Comparison of ENCODE assay signal across 8 cellular contexts in the genomic region with DNA sequence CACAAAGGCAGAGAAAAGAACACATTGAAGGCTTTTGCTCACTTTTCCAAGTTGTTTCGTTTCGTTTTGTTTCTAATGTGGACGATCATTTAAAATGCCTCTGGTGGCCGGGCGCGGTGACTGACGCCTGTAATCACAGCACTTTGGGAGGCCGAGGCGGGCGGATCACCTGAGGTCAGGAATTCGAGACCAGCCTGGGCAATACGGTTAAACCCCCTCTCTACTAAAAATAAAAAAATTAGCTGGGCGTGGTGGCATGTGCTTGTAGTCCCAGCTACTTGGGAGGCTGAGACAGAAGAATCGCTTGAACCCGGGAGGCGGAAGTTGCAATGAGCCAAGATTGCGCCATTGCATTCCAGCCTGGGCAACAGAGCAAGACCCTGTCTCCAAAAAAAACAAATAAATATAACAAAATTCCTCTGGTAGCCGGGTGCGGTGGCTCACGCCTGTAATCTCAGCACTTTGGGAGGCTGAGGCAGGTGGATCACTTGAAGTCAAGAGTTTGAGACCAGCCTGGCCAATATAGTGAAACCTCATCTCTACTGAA. TPM values are rescaled to one million over a fixed set of nuclear protein-coding genes. Genes with fewer than 3 reads are reported as not detected.
DNase-seq lines count a peak whose midpoint lies in the region; ATAC-seq, FAIRE-seq and TF ChIP-seq lines count a peak whose summit lies in the region.
"Not testable (repeated sequence)": the region's sequence is repeated elsewhere in the genome, so short reads cannot be mapped to it uniquely, and the experiment has no call there.

No MANE protein-coding gene starts in this region.

- peak; percentile 43 for DNase-seq in SHP77 treated with DMSO at 0.1 percent for 48 hours (lab: John Stamatoyannopoulos, UW)
- not testable (repeated sequence) for DNase-seq in activated T-helper 2 cell treated with anti-CD3 and anti-CD28 coated beads, Interferon-gamma antibody, Interleukin-2, Interleukin-4, amounts not matched to agents 10 μg/mL and 5 μg/mL and 100 μg/mL, durations not matched to agents 14 hours and 24 hours and 36 hours (ENCODE audit: low spot score); kidney
- DNase-seq in effector memory CD4-positive, alpha-beta T cell = peak in 2 of 3 donors; percentile 17
- peak in 1 of 2 donors; percentile 57 for DNase-seq in psoas muscle
- DNase-seq in tibial artery = peak in 1 of 2 donors; percentile 34

- peak; percentile 0 for ATAC-seq in HG03139 (IDR thresholded peaks at IDR 0.05; ENCODE audit: unreplicated experiment)
- not testable (repeated sequence) for ATAC-seq in psoas muscle

- H3K4me3 ChIP-seq in effector memory CD4-positive, alpha-beta T cell (ENCODE audit: insufficient read depth, low read depth, low read length, poor library complexity, severe bottlenecking) = peak overlapping the region; percentile 87
- peak overlapping the region; percentile 67 to 74 for H3K4me3 ChIP-seq in kidney (ENCODE audit: low read length in 2 of 2)
- peak overlapping the region; percentile 92 for H3K4me3 ChIP-seq in psoas muscle
- H3K4me3 ChIP-seq in tibial artery = peak overlapping the region; percentile 93 to 96

- H3K27ac Mint-ChIP-seq in activated T-helper 2 cell treated with anti-CD3 and anti-CD28 coated beads, Interferon-gamma antibody, Interleukin-2, Interleukin-4, amounts not matched to agents 10 μg/mL and 5 μg/mL and 100 μg/mL, durations not matched to agents 14 hours and 24 hours and 36 hours = not testable (repeated sequence)

- not testable (repeated sequence) for H3K36me3 ChIP-seq in effector memory CD4-positive, alpha-beta T cell (ENCODE audit: control insufficient read depth, insufficient read depth, low read length); kidney (ENCODE audit: control insufficient read depth in 1 of 2, insufficient read depth in 2 of 2, low read length in 2 of 2); psoas muscle (ENCODE audit: insufficient read depth in 1 of 2, low read depth in 1 of 2); tibial artery

- TF ChIP-seq CTCF in GM12872 (IDR thresholded peaks at IDR 0.05; ENCODE audit: insufficient read depth, low read depth, low read length) (peak; percentile 37; the same call in 1 of the 3 replicates), kidney (IDR thresholded peaks at IDR 0.05; ENCODE audit: borderline replicate concordance, extremely low read depth, insufficient read depth) (peak; percentile 22), psoas muscle (IDR thresholded peaks at IDR 0.05) (peak; percentile 31), tibial artery (IDR thresholded peaks at IDR 0.05) (peak; percentile 15 to 34)

- H3K27me3 Mint-ChIP-seq in activated T-helper 2 cell treated with anti-CD3 and anti-CD28 coated beads, Interferon-gamma antibody, Interleukin-2, Interleukin-4, amounts not matched to agents 10 μg/mL and 5 μg/mL and 100 μg/mL, durations not matched to agents 14 hours and 24 hours and 36 hours (ENCODE audit: low read depth) = not testable (repeated sequence)

- H3K27me3 ChIP-seq in effector memory CD4-positive, alpha-beta T cell (replicated peaks; ENCODE audit: control insufficient read depth, insufficient read depth, low read length, poor library complexity, severe bottlenecking); psoas muscle (ENCODE audit: insufficient read depth in 3 of 3, low read length in 2 of 3); tibial artery: not testable (repeated sequence)

- peak overlapping the region; percentile 76 for H3K27ac ChIP-seq in effector memory CD4-positive, alpha-beta T cell (ENCODE audit: insufficient read depth, low read length, poor library complexity, severe bottlenecking)
- H3K27ac ChIP-seq in kidney (ENCODE audit: low read depth in 2 of 2, low read length in 2 of 2) = peak overlapping the region; percentile 95 to 97
- H3K27ac ChIP-seq in psoas muscle = peak overlapping the region; percentile 94
- H3K27ac ChIP-seq in tibial artery = peak overlapping the region; percentile 92 to 94

- not testable (repeated sequence) for H3K9me3 Mint-ChIP-seq in activated T-helper 2 cell treated with anti-CD3 and anti-CD28 coated beads, Interferon-gamma antibody, Interleukin-2, Interleukin-4, amounts not matched to agents 10 μg/mL and 5 μg/mL and 100 μg/mL, durations not matched to agents 14 hours and 24 hours and 36 hours

- 20 to 28% (median 22%) methylated on average over 20 of the region's 20 CpGs for WGBS in psoas muscle, 3 donors

- H3K4me1 ChIP-seq in effector memory CD4-positive, alpha-beta T cell (ENCODE audit: control insufficient read depth, insufficient read depth, low read length, poor library complexity, severe bottlenecking) = not testable (repeated sequence)
- H3K4me1 ChIP-seq in kidney (ENCODE audit: control insufficient read depth in 1 of 2, insufficient read depth in 1 of 2, low read depth in 1 of 2, low read length in 2 of 2) (peaks cover 7 to 24% of the 10 kb centered on the region in 2 donors), psoas muscle (peaks cover 23% of the 10 kb centered on the region), tibial artery (peaks cover 0 to 33% (median 20%) of the 10 kb centered on the region in 4 donors)

- not testable (repeated sequence) for FAIRE-seq in kidney (lab: Jason Lieb, UNC)

- H3K9ac ChIP-seq in kidney (ENCODE audit: low read length in 2 of 2) = peak overlapping the region; percentile 59

- intact Hi-C loops in activated T-helper 2 cell treated with anti-CD3 and anti-CD28 coated beads, Interferon-gamma antibody, Interleukin-2, Interleukin-4, amounts not matched to agents 10 μg/mL and 5 μg/mL and 100 μg/mL, durations not matched to agents 14 hours and 24 hours and 36 hours (cut with micrococcal nuclease) = loop anchor here (1.0 kb wide), 1 partner anchor 71 kb away; no protein-coding TSS in a partner anchor
- intact Hi-C loops in kidney (cut with DNase I) = not testable (repeated sequence)
- intact Hi-C loops in psoas muscle (cut with DNase I) (loop anchor here (5.0 kb wide), 1 partner anchor 42 kb away; a partner anchor contains a TSS), tibial artery (cut with DNase I; ENCODE audit: low total_unique reads) (loop anchor here (5.0 kb wide), 2 partner anchors 42 to 243 kb away; a partner anchor contains a TSS)

- H3K4me1 Mint-ChIP-seq in activated T-helper 2 cell treated with anti-CD3 and anti-CD28 coated beads, Interferon-gamma antibody, Interleukin-2, Interleukin-4, amounts not matched to agents 10 μg/mL and 5 μg/mL and 100 μg/mL, durations not matched to agents 14 hours and 24 hours and 36 hours (ENCODE audit: low read depth) = not testable (repeated sequence)

- H3K4me3 Mint-ChIP-seq in activated T-helper 2 cell treated with anti-CD3 and anti-CD28 coated beads, Interferon-gamma antibody, Interleukin-2, Interleukin-4, amounts not matched to agents 10 μg/mL and 5 μg/mL and 100 μg/mL, durations not matched to agents 14 hours and 24 hours and 36 hours (ENCODE audit: low read depth) = peak overlapping the region; percentile 79

- H3K36me3 Mint-ChIP-seq in activated T-helper 2 cell treated with anti-CD3 and anti-CD28 coated beads, Interferon-gamma antibody, Interleukin-2, Interleukin-4, amounts not matched to agents 10 μg/mL and 5 μg/mL and 100 μg/mL, durations not matched to agents 14 hours and 24 hours and 36 hours (ENCODE audit: low read depth) = not testable (repeated sequence)

- not testable (repeated sequence) for H3K9me3 ChIP-seq in effector memory CD4-positive, alpha-beta T cell (ENCODE audit: control insufficient read depth, low read length); kidney (ENCODE audit: control insufficient read depth in 1 of 2, low read length in 2 of 2); psoas muscle; tibial artery

RNA-seq across cellular contexts. Expression of a gene that starts 1.1 kb away (rescaled TPM):
- total RNA-seq in activated T-helper 2 cell treated with anti-CD3 and anti-CD28 coated beads, Interferon-gamma antibody, Interleukin-2, Interleukin-4, amounts not matched to agents 10 μg/mL and 5 μg/mL and 100 μg/mL, durations not matched to agents 14 hours and 24 hours and 36 hours = 20.3 and 21.1 TPM in 2 replicates
- total RNA-seq in kidney = 74.1 TPM
- 313 TPM for polyA plus RNA-seq in kidney (ENCODE audit: insufficient read depth, low read depth, low replicate concordance)
- 100 to 1,000 TPM in 2 of 4 donors, 10 to 100 TPM in 2; 76.2 to 153 (median 108) TPM for total RNA-seq in psoas muscle
- 100 to 1,000 TPM; 128 to 193 (median 172) TPM for polyA plus RNA-seq in psoas muscle

RNA-seq across cellular contexts. Expression of a gene that starts 41.5 kb away (rescaled TPM):
- 54.5 and 59.5 TPM in 2 replicates for total RNA-seq in activated T-helper 2 cell treated with anti-CD3 and anti-CD28 coated beads, Interferon-gamma antibody, Interleukin-2, Interleukin-4, amounts not matched to agents 10 μg/mL and 5 μg/mL and 100 μg/mL, durations not matched to agents 14 hours and 24 hours and 36 hours
- total RNA-seq in kidney (48.3 TPM), psoas muscle (10 to 100 TPM; 11.6 to 16.4 (median 14.2) TPM)
- polyA plus RNA-seq in kidney (ENCODE audit: insufficient read depth, low read depth, low replicate concordance) (73.2 TPM), psoas muscle (10 to 100 TPM; 17.6 to 54.9 (median 30.4) TPM)
